In genomic region chr9:84397151-84397728, GRCh38 we compare ENCODE assay signal across 8 cellular contexts. TPM values are rescaled to one million over a fixed set of nuclear protein-coding genes. Genes with fewer than 3 reads are reported as not detected.
A peak's percentile ranks its signal among the peaks of the same experiment; 100 is the strongest.
DNase-seq lines count a peak whose midpoint lies in the region; ATAC-seq and TF ChIP-seq lines count a peak whose summit lies in the region.

No MANE protein-coding gene starts in this region.

- H3K9me3 Mint-ChIP-seq in naive B cell, result peaks cover 0 to 2% (median 0%) of the 10 kb centered on the region in 7 donors

- H3K36me3 Mint-ChIP-seq in naive B cell, result no peaks in the 10 kb centered on the region

- no peak overlapping the region for H3K4me3 Mint-ChIP-seq in naive B cell

- no peak for TF ChIP-seq POLR2A in erythroblast (IDR thresholded peaks at IDR 0.05; ENCODE audit: low read length)

- no peaks in the 10 kb centered on the region for H3K4me1 Mint-ChIP-seq in naive B cell

- ATAC-seq in GM18909 (IDR thresholded peaks at IDR 0.05; ENCODE audit: poor library complexity, unreplicated experiment), result peak; percentile 80
- peak; percentile 75 for ATAC-seq in HG03520 (IDR thresholded peaks at IDR 0.05; ENCODE audit: unreplicated experiment)
- peak; percentile 41 to 65 for ATAC-seq in naive B cell (ENCODE audit: low read depth in 2 of 2)

- H3K27ac Mint-ChIP-seq in naive B cell, result no peak overlapping the region

- DNase-seq in AG09319 (ENCODE audit: extremely low read depth, low read depth) (peak; percentile 38), NOMO-1 treated with DMSO at 0.1 percent for 48 hours (lab: John Stamatoyannopoulos, UW; ENCODE audit: unreplicated experiment) (peak; percentile 17), erythroblast (lab: John Stamatoyannopoulos, UW) (peak; percentile 60 to 74), naive B cell (peak; percentile 49)
- peak; percentile 73 for DNase-seq in activated CD8-positive, alpha-beta memory T cell treated with anti-CD3 and anti-CD28 coated beads, Interleukin-2, amount 50 U/mL, for 48 hours
- peak; percentile 26 for DNase-seq in stimulated activated CD8-positive, alpha-beta memory T cell treated with anti-CD3 and anti-CD28 coated beads, Interleukin-7, amount 100 ng/mL, for 24 hours (ENCODE audit: low read depth)

- H3K27me3 Mint-ChIP-seq in naive B cell, result peaks cover 4 to 10% (median 7%) of the 10 kb centered on the region in 3 donors

- peak; percentile 81 for TF ChIP-seq CTCF in AG09319 (IDR thresholded peaks at IDR 0.05; ENCODE audit: low read depth, low read length)

RNA-seq across cellular contexts. Expression of gene SLC28A3, which starts 56.7 kb away (rescaled TPM):
- under 1 TPM in 2 of 6 donors, not detected in 4; 0.05 to 0.08 TPM for polyA plus RNA-seq in naive B cell (ENCODE audit: low read depth in 6 of 6)

Comparison
In these comparisons a context has a peak if more than half of its experiments do, and no peak if none do; other contexts are left out.
1. Peak in every context shown above with its lines: DNase-seq and ATAC-seq.
2. DNase-seq: peak in every context shown above with its lines; median percentile 73 in activated CD8-positive, alpha-beta memory T cell treated with anti-CD3 and anti-CD28 coated beads, Interleukin-2, amount 50 U/mL, for 48 hours; 67 in erythroblast; 49 in naive B cell; 38 in AG09319; 26 in stimulated activated CD8-positive, alpha-beta memory T cell treated with anti-CD3 and anti-CD28 coated beads, Interleukin-7, amount 100 ng/mL, for 24 hours; 17 in NOMO-1 treated with DMSO at 0.1 percent for 48 hours.